25 cellular contexts compared by ENCODE assay signal in genomic region chr7:70588610-70589009, GRCh38.
"Had no signal": no experiment of that assay in that cellular context is flagged by ENCODE, and none has a peak within 500 bp of the region (broad histone marks: within the 10 kb centered on the region; RNA-seq: fewer than 3 reads in every experiment).

No MANE protein-coding gene starts in this region.

- H3K9me3 Mint-ChIP-seq: activated B cell treated with CpG ODN at 0.5 μM for 24 hours; dendritic cell treated with granulocyte-macrophage colony-stimulating factor and Interleukin-4, amounts not matched to agents 40 ng/mL and 50 ng/mL, for 4 days; natural killer cell treated with Interleukin-12 subunit alpha and Interleukin-12 subunit beta and Interleukin-15 and Interleukin-18, amount 100 ng/mL, for 72 hours; T-helper 2 cell treated with Interferon-gamma antibody and Interleukin-4, amounts not matched to agents 5 μg/mL and 100 μg/mL, for 36 hours had no signal

- H3K27me3 ChIP-seq: breast epithelium, spleen, tibial nerve had no signal

- H3K27me3 Mint-ChIP-seq: activated naive CD8-positive, alpha-beta T cell; dendritic cell treated with granulocyte-macrophage colony-stimulating factor and Interleukin-4, amounts not matched to agents 40 ng/mL and 50 ng/mL, for 4 days; natural killer cell treated with Interleukin-12 subunit alpha and Interleukin-12 subunit beta and Interleukin-15 and Interleukin-18, amount 100 ng/mL, for 72 hours had no signal

- H3K9me3 ChIP-seq: breast epithelium, esophagus squamous epithelium, left ventricle myocardium inferior, mucosa of descending colon, spleen, tibial nerve had no signal

- H3K27ac Mint-ChIP-seq: activated B cell treated with CpG ODN at 0.5 μM for 24 hours; activated naive CD8-positive, alpha-beta T cell; dendritic cell treated with granulocyte-macrophage colony-stimulating factor and Interleukin-4, amounts not matched to agents 40 ng/mL and 50 ng/mL, for 4 days; natural killer cell treated with Interleukin-12 subunit alpha and Interleukin-12 subunit beta and Interleukin-15 and Interleukin-18, amount 100 ng/mL, for 72 hours; T-helper 2 cell treated with Interferon-gamma antibody and Interleukin-4, amounts not matched to agents 5 μg/mL and 100 μg/mL, for 36 hours had no signal

- H3K4me3 Mint-ChIP-seq: activated B cell treated with CpG ODN at 0.5 μM for 24 hours; activated naive CD8-positive, alpha-beta T cell; dendritic cell treated with granulocyte-macrophage colony-stimulating factor and Interleukin-4, amounts not matched to agents 40 ng/mL and 50 ng/mL, for 4 days; natural killer cell treated with Interleukin-12 subunit alpha and Interleukin-12 subunit beta and Interleukin-15 and Interleukin-18, amount 100 ng/mL, for 72 hours; T-helper 2 cell treated with Interferon-gamma antibody and Interleukin-4, amounts not matched to agents 5 μg/mL and 100 μg/mL, for 36 hours had no signal

- DNase-seq: activated B cell treated with CpG ODN at 0.5 μM for 24 hours; activated CD4-positive, alpha-beta T cell treated with anti-CD3 and anti-CD28 coated beads, Interleukin-2, amount 50 U/mL, for 1 hour; activated CD8-positive, alpha-beta memory T cell treated with anti-CD3 and anti-CD28 coated beads for 24 hours; activated effector memory CD4-positive, alpha-beta T cell treated with Interleukin-2 at 50 U/mL for 16 hours; activated naive CD4-positive, alpha-beta T cell treated with Interleukin-2 at 50 U/mL for 16 hours; aorta; central memory CD4-positive, alpha-beta T cell; effector CD4-positive, alpha-beta T cell; esophagus squamous epithelium; foreskin melanocyte; islet precursor cell; left ventricle myocardium inferior; mucosa of descending colon; posterior cingulate gyrus; right cardiac atrium; spleen; stimulated activated naive CD4-positive, alpha-beta T cell treated with Interleukin-2 at 50 U/mL for 16 hours; T-helper 1 cell had no signal

- H3K36me3 Mint-ChIP-seq: activated naive CD8-positive, alpha-beta T cell; natural killer cell treated with Interleukin-12 subunit alpha and Interleukin-12 subunit beta and Interleukin-15 and Interleukin-18, amount 100 ng/mL, for 72 hours had no signal

- H3K4me1 Mint-ChIP-seq: activated B cell treated with CpG ODN at 0.5 μM for 24 hours had no signal

- H3K4me3 ChIP-seq: breast epithelium, esophagus squamous epithelium, left ventricle myocardium inferior, mucosa of descending colon, spleen, tibial nerve had no signal

- H3K36me3 ChIP-seq: breast epithelium, esophagus squamous epithelium, left ventricle myocardium inferior, spleen, tibial nerve had no signal

- ATAC-seq: natural killer cell treated with Interleukin-12 subunit alpha and Interleukin-12 subunit beta and Interleukin-15 and Interleukin-18, amount 100 ng/mL, for 72 hours; right cardiac atrium had no signal

- H3K4me1 ChIP-seq: left ventricle myocardium inferior had no signal

- H3K27ac ChIP-seq: breast epithelium, epithelial cell of prostate, esophagus squamous epithelium, left ventricle myocardium inferior, spleen, tibial nerve had no signal
